Comparison of ENCODE assay signal across 8 cellular contexts in genomic region chr11:843086-843704, GRCh38. TPM values are rescaled to one million over a fixed set of nuclear protein-coding genes. Genes with fewer than 3 reads are reported as not detected.
DNase-seq lines count a peak whose midpoint lies in the region; TF ChIP-seq lines count a peak whose summit lies in the region.

No MANE protein-coding gene starts in this region.

- H2BK120ac ChIP-seq in trophoblast cell (ENCODE audit: insufficient read depth, low read length, poor library complexity): peak overlapping the region; percentile 8

- H3K27ac ChIP-seq in MM.1S (ENCODE audit: low read length): no peak overlapping the region
- peak overlapping the region; percentile 85 for H3K27ac ChIP-seq in epithelial cell of prostate
- H3K27ac ChIP-seq in trophoblast cell (ENCODE audit: low read depth, low read length): peak overlapping the region; percentile 92

- H3K79me2 ChIP-seq in MM.1S (ENCODE audit: low read length) (peaks cover 31% of the 10 kb centered on the region), trophoblast cell (ENCODE audit: control insufficient read depth, insufficient read depth, low read length, poor library complexity) (peaks cover 10% of the 10 kb centered on the region)

- peak overlapping the region; percentile 11 for H3K14ac ChIP-seq in trophoblast cell (ENCODE audit: low read length)

- peak overlapping the region; percentile 36 for H3K18ac ChIP-seq in trophoblast cell (ENCODE audit: low read length)

- no peak overlapping the region for H2AK5ac ChIP-seq in trophoblast cell (ENCODE audit: low read length)

- WGBS in trophoblast cell (ENCODE audit: extremely low coverage, insufficient coverage, insufficient read length): no CpG with 5 or more reads among the region's 52 CpGs

- H3K4me3 ChIP-seq in MM.1S (ENCODE audit: low read length): peak overlapping the region; percentile 99
- H3K4me3 ChIP-seq in trophoblast cell (ENCODE audit: low read depth, low read length): peak overlapping the region; percentile 97

- peak overlapping the region; percentile 11 for H3K4ac ChIP-seq in trophoblast cell (ENCODE audit: low read depth, low read length)

- peak overlapping the region; percentile 35 for H2BK5ac ChIP-seq in trophoblast cell (ENCODE audit: low read depth, low read length, poor library complexity)

- H3F3A ChIP-seq in MM.1S (ENCODE audit: insufficient read depth, low read length): no peaks in the 10 kb centered on the region

- H3K27me3 ChIP-seq in MM.1S (replicated peaks; ENCODE audit: insufficient read depth, low read length) (peaks cover 40% of the 10 kb centered on the region), trophoblast cell (ENCODE audit: insufficient read depth, low read length) (no peaks in the 10 kb centered on the region)

- peak overlapping the region; percentile 63 for H2AFZ ChIP-seq in MM.1S (ENCODE audit: low read length)
- peak overlapping the region; percentile 17 for H2AFZ ChIP-seq in trophoblast cell (ENCODE audit: insufficient read depth, low read length, poor library complexity)

- H3K36me3 ChIP-seq in MM.1S (replicated peaks; ENCODE audit: insufficient read depth, low read length) (0 out of 2 replicates have a peak, but pooled peaks cover 4% of the 10 kb centered on the region), trophoblast cell (ENCODE audit: control insufficient read depth in 1 of 2, insufficient read depth in 2 of 2, low read length in 2 of 2) (peaks cover 29 to 32% of the 10 kb centered on the region in 2 experiments)

- peaks cover 10% of the 10 kb centered on the region for H3K4me1 ChIP-seq in MM.1S (ENCODE audit: low read length)
- peaks cover 19 to 25% of the 10 kb centered on the region in 2 experiments for H3K4me1 ChIP-seq in trophoblast cell (ENCODE audit: control insufficient read depth in 1 of 2, insufficient read depth in 2 of 2, low read length in 2 of 2)

- H4K91ac ChIP-seq in trophoblast cell (ENCODE audit: low read depth, low read length): peak overlapping the region; percentile 74

- peaks cover 9% of the 10 kb centered on the region for H4K20me1 ChIP-seq in MM.1S (ENCODE audit: insufficient read depth, low read length)

- H3K9ac ChIP-seq in MM.1S (ENCODE audit: low read length): peak overlapping the region; percentile 95; the same call in 1 of the 2 replicates
- peak overlapping the region; percentile 71 for H3K9ac ChIP-seq in trophoblast cell (ENCODE audit: low read length)

- peak overlapping the region; percentile 41 for H4K8ac ChIP-seq in trophoblast cell (ENCODE audit: low read depth, low read length)

- H3K9me2 ChIP-seq in MM.1S (replicated peaks; ENCODE audit: insufficient read depth, low read length): no peaks in the 10 kb centered on the region

- no peak overlapping the region for H3K23ac ChIP-seq in trophoblast cell (ENCODE audit: low read length)

- H2BK12ac ChIP-seq in trophoblast cell (ENCODE audit: low read length): peak overlapping the region; percentile 12

- TF ChIP-seq CTCF in MM.1S (IDR thresholded peaks at IDR 0.05; ENCODE audit: low read length): 0 out of 2 replicates have a peak, but pooled peaks have one; percentile 5

- DNase-seq in NCI-H748 (lab: John Stamatoyannopoulos, UW; ENCODE audit: unreplicated experiment) (peak; percentile 42), NCI-H748 treated with DMSO at 0.1 percent for 48 hours (lab: John Stamatoyannopoulos, UW) (no peak), MM.1S (no peak), epithelial cell of prostate (ENCODE audit: low read depth, low spot score) (no peak), trophoblast cell (no peak), nucleus accumbens (lab: John Stamatoyannopoulos, UW) (no peak), COR-L47 (lab: John Stamatoyannopoulos, UW) (no peak), DMS153 treated with DMSO at 0.1 percent for 48 hours (lab: John Stamatoyannopoulos, UW; ENCODE audit: unreplicated experiment) (no peak)

- no peak overlapping the region for H4K12ac ChIP-seq in trophoblast cell (ENCODE audit: low read depth, low read length)

- H3K9me3 ChIP-seq in MM.1S (replicated peaks; ENCODE audit: insufficient read depth, low read length): no peaks in the 10 kb centered on the region
- no peaks in the 10 kb centered on the region for H3K9me3 ChIP-seq in trophoblast cell (ENCODE audit: insufficient read depth, low read depth, low read length)

- H3K4me2 ChIP-seq in MM.1S (ENCODE audit: low read depth, low read length) (peak overlapping the region; percentile 92; the same call in 1 of the 2 replicates), trophoblast cell (ENCODE audit: low read length) (peak overlapping the region; percentile 88)

- peaks cover 13% of the 10 kb centered on the region for H3K79me1 ChIP-seq in trophoblast cell (ENCODE audit: low read length)

RNA-seq across cellular contexts. Expression of gene TSPAN4, which starts 0.5 kb away (rescaled TPM):
- 18.2 and 20.5 TPM in 2 replicates for polyA plus RNA-seq in trophoblast cell (2013)

RNA-seq across cellular contexts. Expression of gene POLR2L, which starts 0.9 kb away (rescaled TPM):
- polyA plus RNA-seq in trophoblast cell (2013): 179 and 185 TPM in 2 replicates

RNA-seq across cellular contexts. Expression of gene CD151, which starts 10.4 kb away (rescaled TPM):
- 171 and 180 TPM in 2 replicates for polyA plus RNA-seq in trophoblast cell (2013)

RNA-seq across cellular contexts. Expression of gene CRACR2B, which starts 15.5 kb away (rescaled TPM):
- 2.6 and 3.1 TPM in 2 replicates for polyA plus RNA-seq in trophoblast cell (2013)

RNA-seq across cellular contexts. Expression of gene PNPLA2, which starts 24.5 kb away (rescaled TPM):
- polyA plus RNA-seq in trophoblast cell (2013): 56.3 and 56.7 TPM in 2 replicates
